In genomic region chr18:41933778-41934177, GRCh38 we compare ENCODE assay signal across 23 cellular contexts.
"Had no signal": no experiment of that assay in that cellular context is flagged by ENCODE, and none has a peak within 500 bp of the region (broad histone marks: within the 10 kb centered on the region; RNA-seq: fewer than 3 reads in every experiment).

No MANE protein-coding gene starts in this region.

- H3K27ac ChIP-seq: coronary artery, heart left ventricle, left ventricle myocardium inferior, lower lobe of right lung, pancreas, testis, tibial nerve, upper lobe of right lung, vagina had no signal

- FAIRE-seq: frontal cortex, pancreas, small intestine had no signal

- H3K9me3 Mint-ChIP-seq: nephron had no signal

- H3K27ac Mint-ChIP-seq: memory B cell, naive B cell, nephron, progenitor cell of endocrine pancreas had no signal

- H3K27me3 ChIP-seq: heart left ventricle, testis, tibial nerve, upper lobe of right lung, vagina had no signal

- H3K9me3 ChIP-seq: left ventricle myocardium inferior, lower lobe of right lung, pancreas, testis, upper lobe of right lung, vagina had no signal

- ATAC-seq: heart left ventricle; left cardiac atrium; lower lobe of right lung; pancreas; right cardiac atrium; stimulated activated naive CD8-positive, alpha-beta T cell treated with anti-CD3 and anti-CD28 coated beads, Interleukin-15, amount 100 ng/mL, for 72 hours; upper lobe of right lung had no signal

- H3K27me3 Mint-ChIP-seq: progenitor cell of endocrine pancreas had no signal

- H3K4me3 ChIP-seq: coronary artery, heart left ventricle, left ventricle myocardium inferior, lower lobe of right lung, pancreas, testis, tibial nerve, upper lobe of right lung, vagina had no signal

- DNase-seq: effector CD4-positive, alpha-beta T cell; heart left ventricle; hypothalamus; kidney; left cardiac atrium; left ventricle myocardium inferior; lower lobe of right lung; naive B cell; occipital lobe; pancreas; right cardiac atrium; small intestine; stimulated activated CD4-positive, alpha-beta T cell treated with anti-CD3 and anti-CD28 coated beads, Interleukin-2, amount 100 ng/mL, for 48 hours; stimulated activated naive CD8-positive, alpha-beta T cell treated with anti-CD3 and anti-CD28 coated beads, Interleukin-15, amount 100 ng/mL, for 72 hours; testis; upper lobe of right lung had no signal

- H3K4me1 ChIP-seq: left ventricle myocardium inferior, lower lobe of right lung, pancreas, testis, tibial nerve, upper lobe of right lung, vagina had no signal

- H3K36me3 Mint-ChIP-seq: memory B cell had no signal

- H3K36me3 ChIP-seq: heart left ventricle, left ventricle myocardium inferior, lower lobe of right lung, pancreas, tibial nerve, upper lobe of right lung, vagina had no signal

- H3K4me1 Mint-ChIP-seq: stimulated activated naive CD8-positive, alpha-beta T cell treated with anti-CD3 and anti-CD28 coated beads, Interleukin-15, amount 100 ng/mL, for 72 hours had no signal

- H3K4me3 Mint-ChIP-seq: memory B cell; nephron; stimulated activated naive CD8-positive, alpha-beta T cell treated with anti-CD3 and anti-CD28 coated beads, Interleukin-15, amount 100 ng/mL, for 72 hours had no signal
